8 cellular contexts compared by ENCODE assay signal in the genomic region with DNA sequence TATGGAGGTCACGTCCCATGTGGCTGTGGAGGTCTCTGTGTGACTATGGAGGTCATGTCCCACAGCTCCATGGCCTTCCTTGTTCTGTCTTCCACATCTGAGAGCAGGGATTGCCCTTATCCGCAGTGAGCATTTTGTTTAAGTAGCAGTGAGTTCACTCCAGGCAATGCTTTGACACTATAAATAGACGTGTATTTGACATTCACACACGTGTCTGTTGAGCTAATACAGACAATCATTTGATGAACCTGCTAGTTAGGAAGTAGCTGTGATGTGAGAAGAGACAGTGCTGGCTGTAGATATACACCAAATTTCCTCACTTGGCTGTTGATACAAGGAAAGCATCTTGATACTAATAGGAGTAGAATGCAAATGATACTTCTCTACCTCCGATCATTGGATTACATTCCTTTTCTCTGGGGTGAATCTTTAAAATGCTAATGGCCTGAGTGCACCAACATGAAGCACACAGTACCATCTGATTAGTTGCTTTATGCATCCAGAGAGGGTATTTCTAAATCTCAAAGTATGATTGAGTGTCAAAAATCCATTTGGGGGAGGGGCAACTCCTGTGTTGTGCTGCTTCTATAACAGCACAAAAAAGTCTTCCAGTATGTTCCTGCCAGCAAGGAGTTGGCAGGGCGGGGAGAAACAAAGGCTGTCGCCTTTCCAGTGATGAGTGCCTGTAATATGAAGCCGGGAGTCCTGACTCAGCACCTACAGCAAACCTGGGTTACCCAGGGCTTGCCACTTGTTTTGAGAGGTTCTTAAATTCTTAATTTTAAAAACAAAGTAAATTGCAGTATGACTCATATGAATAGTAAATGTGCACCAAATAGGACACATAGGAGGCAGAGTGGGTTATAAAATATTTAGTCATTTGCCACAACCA. TPM values are rescaled to one million over a fixed set of nuclear protein-coding genes. Genes with fewer than 3 reads are reported as not detected.
DNase-seq lines count a peak whose midpoint lies in the region; ATAC-seq and TF ChIP-seq lines count a peak whose summit lies in the region.

No MANE protein-coding gene starts in this region.

- no peak for TF ChIP-seq POLR2A in stomach (IDR thresholded peaks at IDR 0.05)

- WGBS in stomach, 5 donors, result 20 to 35% (median 22%) methylated on average over 8 of the region's 8 CpGs

- H3K9me3 ChIP-seq in HEK293 (ENCODE audit: control insufficient read depth, insufficient read depth, low read depth, low read length) (no peaks in the 10 kb centered on the region), T-helper 17 cell (ENCODE audit: control insufficient read depth, low read length, poor library complexity, severe bottlenecking) (no peaks in the 10 kb centered on the region), right atrium auricular region (no peaks in the 10 kb centered on the region), stomach (no peaks in the 10 kb centered on the region)

- no peaks in the 10 kb centered on the region for H3K36me3 Mint-ChIP-seq in T-helper 17 cell (ENCODE audit: low read depth)

- H3K36me3 ChIP-seq in HEK293 (ENCODE audit: control insufficient read depth in 2 of 2, insufficient read depth in 1 of 2, low read length in 2 of 2), result peaks cover 0 to 38% of the 10 kb centered on the region in 2 experiments; a peak in 2 of 3 replicates
- H3K36me3 ChIP-seq in right atrium auricular region, result peaks cover 24% of the 10 kb centered on the region
- peaks cover 1 to 34% (median 33%) of the 10 kb centered on the region in 4 donors for H3K36me3 ChIP-seq in stomach

- intact Hi-C loops in stomach (cut with DNase I; ENCODE audit: low total_unique reads), result no loop called here

- DNase-seq in ACHN (peak; percentile 31), T-helper 17 cell (no peak), right atrium auricular region (ENCODE audit: low spot score) (no peak), stomach (peak; percentile 60)
- no peak for DNase-seq in stimulated activated naive CD4-positive, alpha-beta T cell (lab: John Stamatoyannopoulos, UW)

- CTCF ChIA-PET in HEK293 (lab: Yijun Ruan, JAX), result no interaction called here

- in situ Hi-C loops in ACHN (cut with HindIII; ENCODE audit: low pct_ligation_motif_present, low pct_unique_long_range_greater_than_20kb, low sequenced_read_pairs), result no loop called here

- peak; percentile 25 for ATAC-seq in T-helper 17 cell
- ATAC-seq in HG02610 (IDR thresholded peaks at IDR 0.05; ENCODE audit: unreplicated experiment), result no peak
- ATAC-seq in HG03469 (IDR thresholded peaks at IDR 0.05; ENCODE audit: unreplicated experiment), result no peak

- peaks cover 22% of the 10 kb centered on the region for H3K4me1 Mint-ChIP-seq in T-helper 17 cell

- no peaks in the 10 kb centered on the region for H3K27me3 ChIP-seq in right atrium auricular region
- H3K27me3 ChIP-seq in stomach, result no peaks in the 10 kb centered on the region

- peak overlapping the region; percentile 20; the same call in 1 of the 2 replicates for H3K27ac ChIP-seq in HEK293 (ENCODE audit: extremely low read depth, low read depth, low read length)
- H3K27ac ChIP-seq in right atrium auricular region, result peak overlapping the region; percentile 84 to 86
- H3K27ac ChIP-seq in stomach, result peak overlapping the region; percentile 50 to 75 (median 65)

- no peak for TF ChIP-seq EP300 in stomach (IDR thresholded peaks at IDR 0.05)

- no peak overlapping the region for H3K4me3 Mint-ChIP-seq in T-helper 17 cell

- no peak overlapping the region for H3K4me3 ChIP-seq in HEK293 (ENCODE audit: low read depth, low read length)
- no peak overlapping the region for H3K4me3 ChIP-seq in right atrium auricular region
- H3K4me3 ChIP-seq in stomach, result no peak overlapping the region

- POLR2A ChIA-PET in HEK293 (lab: Yijun Ruan, JAX), result interaction anchor here (1.2 kb wide), 1 partner anchor 8 kb away, joined by 3 read pairs; the partner anchor contains the start of gene PCID2

- TF ChIP-seq CTCF in HEK293 (tag by site-specific recombination; IDR thresholded peaks at IDR 0.05), result no peak
- no peak for TF ChIP-seq CTCF in right atrium auricular region (IDR thresholded peaks at IDR 0.05)
- no peak for TF ChIP-seq CTCF in stomach (IDR thresholded peaks at IDR 0.05)

- H3K4me1 ChIP-seq in HEK293 (ENCODE audit: control insufficient read depth, insufficient read depth, low read length) (peaks cover 6% of the 10 kb centered on the region; the same call in 1 of the 2 replicates), right atrium auricular region (peaks cover 0 to 78% of the 10 kb centered on the region in 2 donors), stomach (peaks cover 31 to 95% (median 66%) of the 10 kb centered on the region in 4 donors)

- H3K27me3 Mint-ChIP-seq in T-helper 17 cell, result no peaks in the 10 kb centered on the region

- H3K27ac Mint-ChIP-seq in T-helper 17 cell, result no peak overlapping the region

TF ChIP-seq in HEK293, 187 proteins besides CTCF, POLR2A, EP300 and RAD21 (continues in another document):
- TF ChIP-seq ZNF792 (tag by site-specific recombination; IDR thresholded peaks at IDR 0.05), result no peak
- TF ChIP-seq, protein P1, sequence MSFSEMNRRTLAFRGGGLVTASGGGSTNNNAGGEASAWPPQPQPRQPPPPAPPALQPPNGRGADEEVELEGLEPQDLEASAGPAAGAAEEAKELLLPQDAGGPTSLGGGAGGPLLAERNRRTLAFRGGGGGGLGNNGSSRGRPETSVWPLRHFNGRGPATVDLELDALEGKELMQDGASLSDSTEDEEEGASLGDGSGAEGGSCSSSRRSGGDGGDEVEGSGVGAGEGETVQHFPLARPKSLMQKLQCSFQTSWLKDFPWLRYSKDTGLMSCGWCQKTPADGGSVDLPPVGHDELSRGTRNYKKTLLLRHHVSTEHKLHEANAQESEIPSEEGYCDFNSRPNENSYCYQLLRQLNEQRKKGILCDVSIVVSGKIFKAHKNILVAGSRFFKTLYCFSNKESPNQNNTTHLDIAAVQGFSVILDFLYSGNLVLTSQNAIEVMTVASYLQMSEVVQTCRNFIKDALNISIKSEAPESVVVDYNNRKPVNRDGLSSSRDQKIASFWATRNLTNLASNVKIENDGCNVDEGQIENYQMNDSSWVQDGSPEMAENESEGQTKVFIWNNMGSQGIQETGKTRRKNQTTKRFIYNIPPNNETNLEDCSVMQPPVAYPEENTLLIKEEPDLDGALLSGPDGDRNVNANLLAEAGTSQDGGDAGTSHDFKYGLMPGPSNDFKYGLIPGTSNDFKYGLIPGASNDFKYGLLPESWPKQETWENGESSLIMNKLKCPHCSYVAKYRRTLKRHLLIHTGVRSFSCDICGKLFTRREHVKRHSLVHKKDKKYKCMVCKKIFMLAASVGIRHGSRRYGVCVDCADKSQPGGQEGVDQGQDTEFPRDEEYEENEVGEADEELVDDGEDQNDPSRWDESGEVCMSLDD (tag by site-specific recombination; IDR thresholded peaks at IDR 0.05), result no peak
- no peak for TF ChIP-seq ZNF707 (tag by site-specific recombination; IDR thresholded peaks at IDR 0.05)
- TF ChIP-seq ZNF416 (tag by site-specific recombination; IDR thresholded peaks at IDR 0.05), result no peak
- TF ChIP-seq, protein P2, sequence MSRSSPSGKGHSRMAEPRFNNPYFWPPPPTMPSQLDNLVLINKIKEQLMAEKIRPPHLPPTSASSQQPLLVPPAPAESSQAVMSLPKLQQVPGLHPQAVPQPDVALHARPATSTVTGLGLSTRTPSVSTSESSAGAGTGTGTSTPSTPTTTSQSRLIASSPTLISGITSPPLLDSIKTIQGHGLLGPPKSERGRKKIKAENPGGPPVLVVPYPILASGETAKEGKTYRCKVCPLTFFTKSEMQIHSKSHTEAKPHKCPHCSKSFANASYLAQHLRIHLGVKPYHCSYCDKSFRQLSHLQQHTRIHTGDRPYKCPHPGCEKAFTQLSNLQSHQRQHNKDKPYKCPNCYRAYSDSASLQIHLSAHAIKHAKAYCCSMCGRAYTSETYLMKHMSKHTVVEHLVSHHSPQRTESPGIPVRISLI (tag by site-specific recombination; IDR thresholded peaks at IDR 0.05), result no peak
- TF ChIP-seq SCRT1 (tag by site-specific recombination; IDR thresholded peaks at IDR 0.05; ENCODE audit: borderline replicate concordance), result no peak
- no peak for TF ChIP-seq RBAK (tag by site-specific recombination; IDR thresholded peaks at IDR 0.05)
- TF ChIP-seq ZNF585B (tag by site-specific recombination; IDR thresholded peaks at IDR 0.05), result no peak
- TF ChIP-seq ZNF2 (tag by site-specific recombination; IDR thresholded peaks at IDR 0.05), result no peak
- TF ChIP-seq ZNF624 (tag by site-specific recombination; IDR thresholded peaks at IDR 0.05), result no peak
- TF ChIP-seq ZNF133 (tag by site-specific recombination; IDR thresholded peaks at IDR 0.05), result no peak
- no peak for TF ChIP-seq ZNF280C (tag by site-specific recombination; IDR thresholded peaks at IDR 0.05)

RNA-seq across cellular contexts. Expression of gene CUL4A, which starts 7.0 kb away (rescaled TPM):
- total RNA-seq in T-helper 17 cell (10 to 100 TPM; 78.3 to 80.2 TPM), right atrium auricular region (100 to 1,000 TPM in 1 of 2 donors, 10 to 100 TPM in 1; 76.5 to 435 TPM), stomach (100 to 1,000 TPM; 107 to 153 (median 148) TPM)
- polyA plus RNA-seq in stomach, result 10 to 100 TPM; 24.4 to 31.0 (median 25.6) TPM

RNA-seq across cellular contexts. Expression of gene PCID2, which starts 7.9 kb away (rescaled TPM):
- total RNA-seq in T-helper 17 cell, result 10 to 100 TPM; 31.3 to 47.9 TPM
- total RNA-seq in right atrium auricular region, result 10 to 100 TPM; 34.8 to 44.4 TPM
- total RNA-seq in stomach, result 10 to 100 TPM; 35.7 to 81.7 (median 44.3) TPM
- polyA plus RNA-seq in stomach, result 10 to 100 TPM; 25.9 to 38.3 (median 32.3) TPM

RNA-seq across cellular contexts. Expression of gene PROZ, which starts 58.0 kb away (rescaled TPM):
- total RNA-seq in T-helper 17 cell (not detected), right atrium auricular region (not detected), stomach (1 to 10 TPM in 1 of 5 donors, not detected in 4; 1.9 TPM)
- under 1 TPM in 1 of 3 donors, not detected in 2; 0.08 TPM for polyA plus RNA-seq in stomach

Comparison
In these comparisons a context has a peak if more than half of its experiments do, and no peak if none do; other contexts are left out.
1. DNase-seq: peak in ACHN (single experiment) and stomach (single experiment); none in T-helper 17 cell (0 of 3), right atrium auricular region (single experiment) and stimulated activated naive CD4-positive, alpha-beta T cell (0 of 6).
2. H3K27ac ChIP-seq: peak in every context shown above with its lines; median percentile 85 in right atrium auricular region; 65 in stomach; 20 in HEK293.